8 cellular contexts compared by ENCODE assay signal in genomic region chr9:121743441-121744001, GRCh38.
DNase-seq lines count a peak whose midpoint lies in the region; ATAC-seq lines count a peak whose summit lies in the region.

No MANE protein-coding gene starts in this region.

- ATAC-seq in HG02759 (IDR thresholded peaks at IDR 0.05; ENCODE audit: unreplicated experiment) = no peak

- DNase-seq in HCEC 1CT = peak; percentile 92
- peak; percentile 77 for DNase-seq in SK-N-DZ (ENCODE audit: low spot score)
- DNase-seq in foreskin melanocyte = peak; percentile 82
- peak in 49 of 56 donors; percentile 13 to 76 (median 55) for DNase-seq in nucleus accumbens (lab: John Stamatoyannopoulos, UW)
- DNase-seq in SIG-M5 treated with dmso at 0.1 percent for 504 hours (lab: John Stamatoyannopoulos, UW; ENCODE audit: unreplicated experiment) = no peak
- no peak for DNase-seq in activated CD8-positive, alpha-beta memory T cell treated with anti-CD3 and anti-CD28 coated beads for 24 hours
- no peak for DNase-seq in activated CD4-positive, alpha-beta memory T cell treated with anti-CD3 and anti-CD28 coated beads for 36 hours

- H3K36me3 Mint-ChIP-seq in activated CD4-positive, alpha-beta memory T cell treated with anti-CD3 and anti-CD28 coated beads for 36 hours = no peaks in the 10 kb centered on the region

- H3K4me3 Mint-ChIP-seq in activated CD4-positive, alpha-beta memory T cell treated with anti-CD3 and anti-CD28 coated beads for 36 hours = no peak overlapping the region

- H3K27me3 Mint-ChIP-seq in activated CD4-positive, alpha-beta memory T cell treated with anti-CD3 and anti-CD28 coated beads for 36 hours = peaks cover 4% of the 10 kb centered on the region

- intact Hi-C loops in activated CD4-positive, alpha-beta memory T cell treated with anti-CD3 and anti-CD28 coated beads for 36 hours (cut with micrococcal nuclease) = no loop called here

- no peak overlapping the region for H3K27ac Mint-ChIP-seq in activated CD4-positive, alpha-beta memory T cell treated with anti-CD3 and anti-CD28 coated beads for 36 hours

- H3K4me1 Mint-ChIP-seq in activated CD4-positive, alpha-beta memory T cell treated with anti-CD3 and anti-CD28 coated beads for 36 hours (ENCODE audit: low read depth) = peaks cover 5% of the 10 kb centered on the region

- no peaks in the 10 kb centered on the region for H3K9me3 Mint-ChIP-seq in activated CD4-positive, alpha-beta memory T cell treated with anti-CD3 and anti-CD28 coated beads for 36 hours

- POLR2A ChIA-PET in activated CD4-positive, alpha-beta memory T cell treated with anti-CD3 and anti-CD28 coated beads for 36 hours (lab: Charles Lee) = no interaction called here

- CTCF ChIA-PET in activated CD4-positive, alpha-beta memory T cell treated with anti-CD3 and anti-CD28 coated beads for 36 hours (lab: Charles Lee) = no interaction called here

Comparison
In these comparisons a context has a peak if more than half of its experiments do, and no peak if none do; other contexts are left out.
1. DNase-seq: peak in HCEC 1CT (single experiment), SK-N-DZ (single experiment), foreskin melanocyte (single experiment) and nucleus accumbens (49 of 56); none in SIG-M5 treated with dmso at 0.1 percent for 504 hours (single experiment), activated CD8-positive, alpha-beta memory T cell treated with anti-CD3 and anti-CD28 coated beads for 24 hours (single experiment) and activated CD4-positive, alpha-beta memory T cell treated with anti-CD3 and anti-CD28 coated beads for 36 hours (single experiment).